18 cellular contexts compared by ENCODE assay signal in the genomic region with DNA sequence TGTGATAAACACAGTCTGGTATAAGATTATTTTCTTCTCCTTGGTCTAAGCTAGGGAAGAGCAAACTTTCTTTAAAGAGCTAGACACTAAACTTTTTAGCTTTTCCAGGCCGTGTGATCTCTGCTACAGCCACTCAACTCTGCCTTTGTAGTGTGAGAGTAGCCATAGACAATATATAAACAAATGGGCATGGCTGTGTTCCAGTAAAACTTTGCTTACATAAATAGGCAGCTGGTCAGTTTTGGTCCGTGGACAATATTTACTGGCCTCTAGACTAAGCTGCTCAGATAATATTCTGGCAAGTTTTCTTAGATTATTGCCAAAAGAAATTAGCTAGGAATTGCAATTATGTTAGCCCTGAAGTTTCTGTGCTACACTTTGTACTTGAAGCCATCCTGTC.
"Had no signal": no experiment of that assay in that cellular context is flagged by ENCODE, and none has a peak within 500 bp of the region (broad histone marks: within the 10 kb centered on the region; RNA-seq: fewer than 3 reads in every experiment).

No MANE protein-coding gene starts in this region.

- H3K9me3 ChIP-seq: colonic mucosa, heart left ventricle, prostate gland, right lobe of liver, tibial artery, upper lobe of right lung had no signal

- ATAC-seq: left colon; natural killer cell; right lobe of liver; stimulated activated effector memory CD8-positive, alpha-beta T cell treated with anti-CD3 and anti-CD28 coated beads, Interleukin-12 subunit alpha, Interleukin-12 subunit beta, amount 100 ng/mL, for 72 hours; stimulated activated naive CD8-positive, alpha-beta T cell treated with anti-CD3 and anti-CD28 coated beads, Interleukin-15, Interleukin-2, amounts not matched to agents 100 U/mL and 50 U/mL, for 24 hours; upper lobe of right lung had no signal

- H3K4me1 ChIP-seq: colonic mucosa, parathyroid adenoma, prostate gland, right lobe of liver, tibial artery, upper lobe of right lung had no signal

- H3K27ac ChIP-seq: colonic mucosa, heart left ventricle, parathyroid adenoma, prostate gland, right lobe of liver, tibial artery, upper lobe of right lung had no signal

- H3K36me3 ChIP-seq: colonic mucosa, heart left ventricle, prostate gland, right lobe of liver, tibial artery, upper lobe of right lung had no signal

- H2AFZ ChIP-seq: parathyroid adenoma had no signal

- DNase-seq: colonic mucosa; effector CD4-positive, alpha-beta T cell; endodermal cell; heart left ventricle; hippocampal formation; left colon; mammary epithelial cell; natural killer cell; nucleus accumbens; right lobe of liver; stimulated activated CD4-positive, alpha-beta T cell treated with anti-CD3 and anti-CD28 coated beads, Interleukin-4, amount 100 ng/mL, for 1 hour; stimulated activated CD8-positive, alpha-beta memory T cell treated with anti-CD3 and anti-CD28 coated beads, Interleukin-4, amount 100 ng/mL, for 48 hours; stimulated activated naive CD8-positive, alpha-beta T cell treated with anti-CD3 and anti-CD28 coated beads, Interleukin-15, Interleukin-2, amounts not matched to agents 100 U/mL and 50 U/mL, for 24 hours; tibial artery; upper lobe of right lung had no signal

- H3K27me3 ChIP-seq: colonic mucosa, heart left ventricle, right lobe of liver, tibial artery, upper lobe of right lung had no signal

- H3K9ac ChIP-seq: parathyroid adenoma had no signal

- H3K4me3 ChIP-seq: colonic mucosa, heart left ventricle, prostate gland, right lobe of liver, tibial artery, upper lobe of right lung had no signal
